10 cellular contexts compared by ENCODE assay signal in the genomic region with DNA sequence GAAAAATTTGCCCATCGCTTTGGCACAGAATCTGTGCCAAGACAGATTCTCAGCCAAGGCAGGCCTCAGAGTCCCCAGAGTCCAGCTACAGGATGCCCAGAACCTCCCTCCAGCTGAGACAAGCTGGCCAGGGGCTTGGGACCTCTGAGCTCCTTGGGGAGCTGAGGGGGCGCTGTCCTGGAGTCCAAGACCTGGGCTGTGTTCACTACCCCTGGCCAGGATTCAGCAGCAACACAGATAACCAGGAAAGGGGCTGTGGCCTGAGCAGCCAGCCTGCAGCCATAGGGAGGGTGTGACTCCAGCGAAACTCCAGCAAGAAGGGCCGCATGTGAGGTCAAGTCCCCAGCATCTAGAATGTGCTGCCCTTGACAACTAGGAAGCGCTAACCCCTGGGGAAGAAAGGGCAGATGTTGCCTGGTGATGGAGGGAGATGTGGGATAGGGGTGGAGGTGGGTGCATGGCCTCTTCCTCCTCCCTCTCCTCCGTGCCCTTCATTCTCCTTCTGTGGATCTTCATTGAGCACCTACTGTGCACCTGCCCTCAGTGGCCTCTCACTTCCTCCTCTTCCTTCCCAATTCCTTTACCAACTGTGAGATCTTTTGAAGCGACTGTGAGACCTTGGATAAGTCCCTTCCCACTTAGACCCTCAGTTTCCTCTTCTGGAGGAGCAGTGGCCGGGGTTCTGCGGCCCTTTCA. TPM values are rescaled to one million over a fixed set of nuclear protein-coding genes. Genes with fewer than 3 reads are reported as not detected.
A peak's percentile ranks its signal among the peaks of the same experiment; 100 is the strongest.
DNase-seq lines count a peak whose midpoint lies in the region; ATAC-seq and TF ChIP-seq lines count a peak whose summit lies in the region.
"Had no signal": no experiment of that assay in that cellular context is flagged by ENCODE, and none has a peak within 500 bp of the region (broad histone marks: within the 10 kb centered on the region; RNA-seq: fewer than 3 reads in every experiment).

No MANE protein-coding gene starts in this region.

- 77 to 83% methylated on average over 9 of the region's 9 CpGs for WGBS in esophagus, 2 donors
- WGBS in sigmoid colon, 2 donors: 82% methylated on average over 9 of the region's 9 CpGs

- no peaks in the 10 kb centered on the region for H3K27me3 Mint-ChIP-seq in CD4-positive, alpha-beta memory T cell

- no peaks in the 10 kb centered on the region for H3K36me3 Mint-ChIP-seq in CD4-positive, alpha-beta memory T cell

- no peak overlapping the region for H3K4me3 ChIP-seq in CD4-positive, alpha-beta memory T cell (ENCODE audit: low read length in 2 of 2)
- H3K4me3 ChIP-seq in esophagus (ENCODE audit: low read depth in 1 of 2, low read length in 2 of 2) (no peak overlapping the region), sigmoid colon (no peak overlapping the region)
- H3K4me3 ChIP-seq: SJCRH30 had no signal

- POLR2A ChIA-PET in CD4-positive, alpha-beta memory T cell (lab: Charles Lee; ENCODE audit: partially characterized antibody): interaction anchor here (0.7 to 17.7 kb wide), 6 partner anchors 9 to 187 kb away, joined by 4 to 320 read pairs (median 6); partner anchors contain the start of gene ARID5A

- peak overlapping the region; percentile 76 to 86 (median 82) for H3K4me3 Mint-ChIP-seq in CD4-positive, alpha-beta memory T cell

- peak overlapping the region; percentile 48 to 93 (median 86) for H3K27ac Mint-ChIP-seq in CD4-positive, alpha-beta memory T cell

- peaks cover 0 to 1% (median 0%) of the 10 kb centered on the region in 8 donors for H3K9me3 Mint-ChIP-seq in CD4-positive, alpha-beta memory T cell

- no peak for ATAC-seq in GM21367 (IDR thresholded peaks at IDR 0.05; ENCODE audit: unreplicated experiment)
- no peak for ATAC-seq in activated CD4-positive, CD25-positive, alpha-beta regulatory T cell treated with anti-CD3 and anti-CD28 coated beads, Interleukin-2, amount 50 U/mL, for 24 hours

- no peaks in the 10 kb centered on the region for H3K9me3 ChIP-seq in CD4-positive, alpha-beta memory T cell (ENCODE audit: control insufficient read depth in 1 of 2, low read length in 2 of 2)
- no peaks in the 10 kb centered on the region for H3K9me3 ChIP-seq in esophagus (ENCODE audit: control insufficient read depth in 2 of 2, insufficient read depth in 1 of 2, low read depth in 1 of 2, low read length in 1 of 2)
- H3K9me3 ChIP-seq in sigmoid colon: no peaks in the 10 kb centered on the region
- H3K9me3 ChIP-seq: SJCRH30 had no signal

- H3K4me1 Mint-ChIP-seq in CD4-positive, alpha-beta memory T cell: peaks cover 33 to 69% (median 52%) of the 10 kb centered on the region in 4 donors

- H3K27me3 ChIP-seq in CD4-positive, alpha-beta memory T cell (ENCODE audit: insufficient read depth, low read length): no peaks in the 10 kb centered on the region
- H3K27me3 ChIP-seq in esophagus (ENCODE audit: control insufficient read depth in 1 of 2, insufficient read depth in 2 of 2, low read length in 2 of 2): no peaks in the 10 kb centered on the region
- no peaks in the 10 kb centered on the region for H3K27me3 ChIP-seq in sigmoid colon

- no peak overlapping the region for H3K27ac ChIP-seq in CD4-positive, alpha-beta memory T cell (ENCODE audit: low read depth, low read length)
- H3K27ac ChIP-seq in esophagus (ENCODE audit: low read depth in 2 of 2, low read length in 1 of 2): peak overlapping the region; percentile 65 to 76
- peak overlapping the region; percentile 80 to 99 (median 84) for H3K27ac ChIP-seq in sigmoid colon
- H3K27ac ChIP-seq: SJCRH30 had no signal

- CTCF ChIA-PET in CD4-positive, alpha-beta memory T cell (lab: Charles Lee; ENCODE audit: partially characterized antibody): interaction anchor here (0.6 to 15.1 kb wide), 13 partner anchors 9 to 346 kb away, joined by 3 to 169 read pairs (median 5); partner anchors contain the start of genes ANKRD39 and ARID5A

- peaks cover 74% of the 10 kb centered on the region for H3K4me1 ChIP-seq in CD4-positive, alpha-beta memory T cell (ENCODE audit: insufficient read depth, low read length)
- peaks cover 3 to 18% of the 10 kb centered on the region in 2 donors for H3K4me1 ChIP-seq in esophagus (ENCODE audit: control insufficient read depth in 2 of 2, insufficient read depth in 2 of 2, low read length in 1 of 2)
- peaks cover 0 to 56% (median 45%) of the 10 kb centered on the region in 4 donors for H3K4me1 ChIP-seq in sigmoid colon

- no peak for TF ChIP-seq CTCF in sigmoid colon (IDR thresholded peaks at IDR 0.05)

- DNase-seq in CD4-positive, alpha-beta memory T cell: no peak
- DNase-seq in RPMI8226 (peak; percentile 62), sigmoid colon (no peak), SW480 (ENCODE audit: low spot score) (no peak), SW 1271 (lab: John Stamatoyannopoulos, UW) (no peak)
- DNase-seq: NCI-H187 had no signal

- intact Hi-C loops in CD4-positive, alpha-beta memory T cell (cut with micrococcal nuclease): no loop called here
- intact Hi-C loops in sigmoid colon (cut with DNase I): no loop called here

- TF ChIP-seq POLR2A in sigmoid colon (IDR thresholded peaks at IDR 0.05): no peak

- H3K36me3 ChIP-seq in CD4-positive, alpha-beta memory T cell (ENCODE audit: insufficient read depth, low read length): no peaks in the 10 kb centered on the region
- H3K36me3 ChIP-seq in esophagus (ENCODE audit: control insufficient read depth in 2 of 2, insufficient read depth in 2 of 2, low read length in 1 of 2): no peaks in the 10 kb centered on the region
- no peaks in the 10 kb centered on the region for H3K36me3 ChIP-seq in sigmoid colon
- H3K36me3 ChIP-seq: SJCRH30 had no signal

- no peak for TF ChIP-seq EP300 in sigmoid colon (IDR thresholded peaks at IDR 0.05)

RNA-seq across cellular contexts. Expression of gene ARID5A, which starts 7.7 kb away (rescaled TPM):
- total RNA-seq in CD4-positive, alpha-beta memory T cell: 10 to 100 TPM; 80.0 to 83.8 TPM
- 10 to 100 TPM; 31.4 to 69.6 TPM for polyA plus RNA-seq in CD4-positive, alpha-beta memory T cell
- polyA plus RNA-seq in esophagus: 1 to 10 TPM; 8.0 to 9.7 TPM
- 100 to 1,000 TPM in 1 of 4 donors, 10 to 100 TPM in 3; 14.3 to 179 (median 30.4) TPM for total RNA-seq in sigmoid colon
- 10 to 100 TPM in 1 of 3 donors, 1 to 10 TPM in 2; 7.8 to 29.0 (median 9.5) TPM for polyA plus RNA-seq in sigmoid colon

RNA-seq across cellular contexts. Expression of gene NEURL3, which starts 23.7 kb away (rescaled TPM):
- under 1 TPM in 1 of 2 experiments, not detected in 1; 0.22 TPM for total RNA-seq in CD4-positive, alpha-beta memory T cell
- not detected for polyA plus RNA-seq in CD4-positive, alpha-beta memory T cell
- under 1 TPM in 1 of 2 donors, not detected in 1; 0.06 TPM for polyA plus RNA-seq in esophagus
- total RNA-seq in sigmoid colon: under 1 TPM in 1 of 4 donors, not detected in 3; 0.36 TPM
- 1 to 10 TPM; 3.5 to 6.4 (median 3.6) TPM for polyA plus RNA-seq in sigmoid colon
- total RNA-seq: SJCRH30 had no signal

Comparison
In these comparisons a context has a peak if more than half of its experiments do, and no peak if none do; other contexts are left out.
1. RNA of gene NEURL3, which starts 23.7 kb away (polyA plus RNA-seq): 3.5 to 6.4 TPM in sigmoid colon; 0.06 TPM in esophagus and not detected in CD4-positive, alpha-beta memory T cell; every median in the first group is over 4 times any median in the second.